ENCODE assay signal across 1 cellular context in the genomic region with DNA sequence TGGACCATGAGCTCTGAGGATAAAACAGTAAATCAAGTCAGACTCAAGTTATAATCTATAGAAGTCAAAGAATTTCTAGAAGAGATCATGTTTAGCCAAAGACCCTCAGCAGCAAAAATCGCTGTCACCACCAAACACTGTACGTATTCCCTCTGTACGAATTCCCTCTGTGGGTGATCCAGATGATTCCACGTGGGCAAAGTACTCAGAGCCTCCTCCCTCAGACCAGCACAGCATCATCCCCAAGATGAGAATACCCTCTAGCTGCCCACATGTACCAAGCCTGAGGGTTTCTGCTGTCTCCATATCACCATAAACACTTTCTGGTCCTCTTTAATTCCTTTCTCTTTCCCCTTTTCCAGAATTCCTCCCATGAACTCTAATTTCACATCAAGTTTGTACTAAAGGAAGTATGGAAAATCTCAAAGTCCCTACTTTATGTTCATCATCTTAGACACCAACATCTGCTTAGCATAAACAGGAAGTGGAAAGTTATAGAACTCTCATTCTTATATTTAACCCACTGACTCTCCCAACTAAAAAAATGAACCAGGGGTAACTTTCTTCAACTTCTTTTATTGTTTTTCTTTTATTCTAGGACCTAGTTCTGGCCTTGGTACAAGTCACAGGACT.
TF ChIP-seq lines count a peak whose summit lies in the region.

No MANE protein-coding gene starts in this region.

TF ChIP-seq in endothelial cell of umbilical vein, 7 proteins besides CTCF, POLR2A, EP300 and RAD21:
- TF ChIP-seq MYC (IDR thresholded peaks at IDR 0.05; ENCODE audit: low read depth, low read length) (no peak), POLR2AphosphoS5 (IDR thresholded peaks at IDR 0.05; ENCODE audit: insufficient read depth, low read depth, low read length) (no peak), FOS (IDR thresholded peaks at IDR 0.05; ENCODE audit: borderline replicate concordance, insufficient read depth, low read length) (no peak), EZH2 (IDR thresholded peaks at IDR 0.05; ENCODE audit: borderline replicate concordance, low read depth, low read length, severe bottlenecking) (no peak), GATA2 (IDR thresholded peaks at IDR 0.05; ENCODE audit: insufficient read depth, insufficient read length, low read depth, low read length) (no peak), JUN (IDR thresholded peaks at IDR 0.05; ENCODE audit: borderline replicate concordance, insufficient read depth, insufficient read length, low read depth) (no peak)
- TF ChIP-seq, protein P1, sequence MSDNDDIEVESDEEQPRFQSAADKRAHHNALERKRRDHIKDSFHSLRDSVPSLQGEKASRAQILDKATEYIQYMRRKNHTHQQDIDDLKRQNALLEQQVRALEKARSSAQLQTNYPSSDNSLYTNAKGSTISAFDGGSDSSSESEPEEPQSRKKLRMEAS (IDR thresholded peaks at IDR 0.05; ENCODE audit: insufficient read depth, insufficient read length) = no peak
